Comparison of ENCODE assay signal across 14 cellular contexts in the genomic region with DNA sequence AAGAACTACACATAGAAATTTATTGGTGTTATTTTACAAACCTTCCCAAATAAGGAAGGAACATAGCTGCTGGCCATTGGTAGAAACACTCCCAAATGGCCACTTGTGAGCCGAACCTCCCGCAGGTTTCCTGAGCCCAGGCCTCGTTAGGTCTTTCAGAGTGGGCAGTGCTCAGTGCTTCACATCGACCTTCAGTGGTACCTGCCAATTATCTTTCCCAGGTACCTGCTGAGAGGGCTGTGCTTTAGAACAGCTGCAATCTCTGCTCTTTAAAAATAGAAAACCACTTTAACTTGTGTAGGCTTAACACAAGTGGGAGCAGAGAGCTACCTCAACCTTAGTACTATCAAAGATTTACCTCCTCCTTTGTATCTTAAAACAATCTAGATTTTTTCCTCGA.
"Had no signal": no experiment of that assay in that cellular context is flagged by ENCODE, and none has a peak within 500 bp of the region (broad histone marks: within the 10 kb centered on the region; RNA-seq: fewer than 3 reads in every experiment).

No MANE protein-coding gene starts in this region.

- DNase-seq: activated naive CD4-positive, alpha-beta T cell treated with anti-CD3 and anti-CD28 coated beads, Interleukin-2, amount 50 U/mL, for 16 hours; activated T-cell treated with anti-CD3 and anti-CD28 coated beads, Interleukin-2, amount 50 U/mL, for 1 hour; adrenal gland; central memory CD4-positive, alpha-beta T cell; cortex of kidney; effector CD8-positive, alpha-beta T cell; left ventricle myocardium inferior; mesenchymal stem cell; occipital lobe; psoas muscle; stimulated activated CD4-positive, alpha-beta T cell treated with anti-CD3 and anti-CD28 coated beads, Interleukin-2, amount 100 ng/mL, for 24 hours; stimulated activated naive B cell treated with anti-CD40 and anti-IgM and Interleukin-4, amounts not matched to agents 10 μg/mL and 1 μg/mL and 100 μg/mL, for 72 hours; substantia nigra; transverse colon had no signal
